Comparison of ENCODE assay signal across 8 cellular contexts in the genomic region with DNA sequence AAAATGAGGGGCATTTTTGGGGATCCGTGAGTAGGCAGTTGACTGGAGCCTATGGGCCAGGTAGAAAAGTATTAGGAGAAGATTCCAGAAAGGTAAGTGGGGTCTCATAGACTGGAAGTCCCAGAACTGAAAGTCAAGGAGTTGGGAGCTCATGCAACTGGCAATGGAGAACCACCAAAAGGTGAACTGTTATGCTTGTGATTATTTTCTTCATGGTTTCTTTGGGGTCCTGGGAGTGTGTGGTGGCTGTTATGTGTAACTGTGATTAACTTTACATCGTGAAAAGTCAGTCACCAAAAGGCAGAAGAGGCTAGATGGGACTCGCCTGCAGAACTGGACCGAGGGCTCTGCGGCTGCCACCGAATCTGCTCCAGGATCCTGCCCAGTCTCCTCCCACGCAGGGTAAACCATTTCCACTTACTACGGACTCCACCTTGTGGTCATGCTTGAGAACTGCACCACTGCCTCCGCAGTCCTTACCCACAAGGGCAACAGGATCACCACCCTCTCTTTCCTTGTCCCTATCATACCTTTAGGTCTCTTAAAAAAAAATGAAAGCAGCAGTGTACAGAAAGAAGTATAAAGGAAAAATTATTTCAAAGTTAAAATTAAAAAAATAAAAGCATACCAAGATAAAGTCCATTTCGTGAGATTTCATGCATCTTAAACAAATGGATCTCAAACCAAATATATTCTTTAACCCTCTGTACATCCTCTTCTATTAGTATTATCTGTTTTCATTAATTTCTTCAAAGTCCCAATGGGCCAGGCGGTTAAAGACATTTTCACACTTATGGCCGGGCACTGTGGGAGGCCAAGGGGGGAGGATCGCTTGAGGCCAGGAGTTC.
DNase-seq lines count a peak whose midpoint lies in the region; ATAC-seq lines count a peak whose summit lies in the region.

No MANE protein-coding gene starts in this region.

- peaks cover 11% of the 10 kb centered on the region for H3K9me3 Mint-ChIP-seq in central memory CD8-positive, alpha-beta T cell

- peaks cover 11% of the 10 kb centered on the region for H3K4me1 Mint-ChIP-seq in central memory CD8-positive, alpha-beta T cell

- peaks cover 2% of the 10 kb centered on the region for H3K36me3 Mint-ChIP-seq in central memory CD8-positive, alpha-beta T cell (ENCODE audit: insufficient read depth)

- no peaks in the 10 kb centered on the region for H3K27me3 Mint-ChIP-seq in central memory CD8-positive, alpha-beta T cell

- peak; percentile 76 for ATAC-seq in HG03108 (IDR thresholded peaks at IDR 0.05; ENCODE audit: unreplicated experiment)
- peak; percentile 82 for ATAC-seq in central memory CD8-positive, alpha-beta T cell (replicated peaks; ENCODE audit: extremely low read depth, poor library complexity, severe bottlenecking)

- DNase-seq in SIG-M5 treated with dmso at 0.1 percent for 504 hours (lab: John Stamatoyannopoulos, UW; ENCODE audit: unreplicated experiment) (peak; percentile 83), SIG-M5 (lab: John Stamatoyannopoulos, UW) (no peak), NCI-H226 (peak; percentile 54), left kidney (ENCODE audit: low read depth, low spot score) (peak; percentile 89)
- DNase-seq in activated CD4-positive, CD25-positive, alpha-beta regulatory T cell treated with anti-CD3 and anti-CD28 coated beads, Interleukin-2, amount 50 U/mL, for 16 hours (ENCODE audit: low read depth, low spot score) = peak; percentile 51
- peak; percentile 63 to 64 for DNase-seq in central memory CD8-positive, alpha-beta T cell (ENCODE audit: low spot score in 2 of 2)
- peak; percentile 69 for DNase-seq in stimulated activated CD4-positive, alpha-beta T cell treated with anti-CD3 and anti-CD28 coated beads, Interleukin-2, amount 100 ng/mL, for 4 hours (ENCODE audit: low read depth)

- H3K4me3 Mint-ChIP-seq in central memory CD8-positive, alpha-beta T cell = no peak overlapping the region

- no peak overlapping the region for H3K27ac Mint-ChIP-seq in central memory CD8-positive, alpha-beta T cell (ENCODE audit: low read depth)
